Comparison of ENCODE assay signal across 23 cellular contexts in genomic region chr2:26635401-26635800, GRCh38. TPM values are rescaled to one million over a fixed set of nuclear protein-coding genes. Genes with fewer than 3 reads are reported as not detected.
"Had no signal": no experiment of that assay in that cellular context is flagged by ENCODE, and none has a peak within 500 bp of the region (broad histone marks: within the 10 kb centered on the region; RNA-seq: fewer than 3 reads in every experiment).

No MANE protein-coding gene starts in this region.

- H3K4me2 ChIP-seq: KMS-11 had no signal

- DNase-seq: Kasumi-1, MM.1S, NCI-H1092 treated with DMSO at 0.1 percent for 48 hours, NCI-H1436, NCI-H187, NCI-H2029, NCI-H2081 treated with DMSO at 0.1 percent for 48 hours, NCI-H2171, NCI-H226, NCI-H446, NCI-H510A, NCI-H524 treated with DMSO at 0.1 percent for 48 hours, NCI-H69, NCI-H774, RPMI8226, SHP77 had no signal

- H3K27ac ChIP-seq: HL-60, KMS-11 had no signal

- H3K4me3 ChIP-seq: K562 had no signal

- ATAC-seq: K562, SK-N-SH treated with all-trans-retinoic acid at 6 μM for 48 hours had no signal

- H3K9ac ChIP-seq: KMS-11 had no signal

RNA-seq across cellular contexts. Expression of gene CIB4, which starts 5.8 kb away (rescaled TPM):
- total RNA-seq: K562, M059J, SK-MEL-5 had no signal
- polyA plus RNA-seq: IgD-negative memory B cell, K562 had no signal

RNA-seq across cellular contexts. Expression of gene KCNK3, which starts 57.1 kb away (rescaled TPM):
- total RNA-seq: SK-MEL-5 had no signal
- polyA plus RNA-seq: IgD-negative memory B cell had no signal
